Comparison of ENCODE assay signal across 1 cellular context in the genomic region with DNA sequence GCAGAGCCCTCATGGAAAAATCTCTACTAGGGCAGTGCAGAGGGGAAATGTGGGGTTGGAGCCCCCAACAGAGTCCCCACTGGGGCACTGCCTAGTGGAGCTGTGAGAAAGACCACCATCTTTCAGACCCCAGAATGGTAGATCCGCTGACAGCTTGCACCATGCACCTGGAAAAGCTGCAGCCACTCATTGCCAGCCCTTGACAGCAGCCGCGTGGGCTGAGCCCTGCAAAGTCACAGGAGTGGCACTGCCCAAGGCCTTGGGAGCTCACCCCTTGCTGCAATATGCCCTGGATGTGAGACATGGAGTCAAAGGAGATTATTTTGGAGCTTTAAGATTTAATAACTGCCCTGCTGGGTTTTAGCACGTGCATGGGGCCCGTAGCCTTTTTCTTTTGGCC. TPM values are rescaled to one million over a fixed set of nuclear protein-coding genes. Genes with fewer than 3 reads are reported as not detected.
"Had no signal": no experiment of that assay in that cellular context is flagged by ENCODE, and none has a peak within 500 bp of the region (broad histone marks: within the 10 kb centered on the region; RNA-seq: fewer than 3 reads in every experiment).

No MANE protein-coding gene starts in this region.

RNA-seq across cellular contexts. Expression of gene DZIP1, which starts 40.5 kb away (rescaled TPM):
- polyA plus RNA-seq: immature natural killer cell had no signal
